2 cellular contexts compared by ENCODE assay signal in genomic region chr16:51049678-51050378, GRCh38.
TF ChIP-seq lines count a peak whose summit lies in the region.

No MANE protein-coding gene starts in this region.

TF ChIP-seq in Ishikawa, 13 proteins besides CTCF, POLR2A, EP300 and RAD21 (continued from another document):
- TF ChIP-seq REST (IDR thresholded peaks at IDR 0.05; ENCODE audit: low read depth) (no peak), YY1 (IDR thresholded peaks at IDR 0.05; ENCODE audit: low read depth) (no peak), CREB1 (IDR thresholded peaks at IDR 0.05; ENCODE audit: low read depth) (no peak), EGR1 (IDR thresholded peaks at IDR 0.05) (no peak), TEAD4 (IDR thresholded peaks at IDR 0.05) (no peak), TAF1 (IDR thresholded peaks at IDR 0.05; ENCODE audit: low read depth) (no peak), USF1 (IDR thresholded peaks at IDR 0.05) (no peak), MAX (IDR thresholded peaks at IDR 0.05) (no peak)

TF ChIP-seq in H1, 55 proteins besides CTCF, POLR2A, EP300 and RAD21 (continued from another document):
- TF ChIP-seq TCF12 (IDR thresholded peaks at IDR 0.05; ENCODE audit: low read depth, low read length) (no peak), SP1 (IDR thresholded peaks at IDR 0.05; ENCODE audit: low read depth, low read length) (no peak), SP2 (IDR thresholded peaks at IDR 0.05; ENCODE audit: low read length) (no peak), SAP30 (IDR thresholded peaks at IDR 0.05; ENCODE audit: insufficient read depth, insufficient replicate concordance, low read length) (no peak), CHD1 (IDR thresholded peaks at IDR 0.05; ENCODE audit: low read depth, low read length) (no peak), HDAC6 (IDR thresholded peaks at IDR 0.05; ENCODE audit: low read depth, low read length) (no peak), BRCA1 (IDR thresholded peaks at IDR 0.05; ENCODE audit: low read depth, low read length) (no peak), NANOG (IDR thresholded peaks at IDR 0.05; ENCODE audit: insufficient read depth, low read depth, low read length, poor library complexity, severe bottlenecking) (no peak), SIRT6 (IDR thresholded peaks at IDR 0.05; ENCODE audit: low read length) (no peak), GTF2F1 (IDR thresholded peaks at IDR 0.05; ENCODE audit: borderline replicate concordance, low read depth, low read length) (no peak)
